In the genomic region with DNA sequence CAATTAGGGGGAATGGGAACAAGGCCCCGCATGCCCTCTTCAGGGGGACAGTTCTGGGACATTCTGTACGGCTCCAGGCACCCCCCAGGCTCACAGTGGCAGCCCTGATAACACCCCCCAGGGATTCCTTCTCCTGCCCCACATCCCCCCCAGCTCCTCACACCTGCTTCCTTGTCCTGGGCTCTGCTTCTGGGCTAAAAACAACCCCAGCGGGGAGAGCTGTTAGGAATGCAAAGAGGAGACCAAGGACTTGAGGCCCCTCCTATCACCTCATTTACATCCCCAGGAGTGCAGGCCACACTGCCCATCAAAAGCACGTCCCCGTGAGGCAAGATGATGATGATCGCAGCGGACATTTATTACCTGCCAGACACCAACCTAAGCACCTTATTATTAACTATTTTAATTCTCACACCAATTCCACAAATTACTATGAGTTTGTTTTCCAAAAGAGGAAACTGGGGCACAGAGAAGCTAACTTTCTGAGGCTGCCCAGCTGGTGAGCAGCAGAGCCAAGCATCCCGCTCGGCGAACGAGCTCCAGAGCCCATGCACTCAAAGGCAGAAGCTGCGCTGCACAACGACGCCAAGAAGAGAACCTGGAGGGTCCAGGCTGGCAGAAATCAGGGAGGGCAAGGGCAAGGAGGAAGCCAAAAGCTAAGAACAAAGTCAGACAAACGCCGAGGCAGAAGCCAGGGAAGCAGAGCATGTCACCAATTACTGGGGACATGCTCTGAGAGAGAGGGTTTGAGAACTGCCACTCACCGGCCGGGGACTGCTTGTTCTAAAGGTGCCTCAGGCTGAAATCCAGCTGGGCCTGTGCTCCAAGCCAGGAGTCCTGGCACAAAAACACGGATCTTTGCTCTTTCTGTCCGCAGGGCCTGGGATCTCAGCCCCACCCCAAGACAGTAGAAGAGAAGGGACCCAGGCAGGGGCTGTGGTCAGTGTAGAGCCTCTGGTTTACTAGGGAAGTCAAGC, we compare ENCODE assay signal across 1 cellular context.
TF ChIP-seq lines count a peak whose summit lies in the region.

No MANE protein-coding gene starts in this region.

TF ChIP-seq in GM23338, 12 proteins besides CTCF, POLR2A, EP300 and RAD21:
- TF ChIP-seq, protein P1, sequence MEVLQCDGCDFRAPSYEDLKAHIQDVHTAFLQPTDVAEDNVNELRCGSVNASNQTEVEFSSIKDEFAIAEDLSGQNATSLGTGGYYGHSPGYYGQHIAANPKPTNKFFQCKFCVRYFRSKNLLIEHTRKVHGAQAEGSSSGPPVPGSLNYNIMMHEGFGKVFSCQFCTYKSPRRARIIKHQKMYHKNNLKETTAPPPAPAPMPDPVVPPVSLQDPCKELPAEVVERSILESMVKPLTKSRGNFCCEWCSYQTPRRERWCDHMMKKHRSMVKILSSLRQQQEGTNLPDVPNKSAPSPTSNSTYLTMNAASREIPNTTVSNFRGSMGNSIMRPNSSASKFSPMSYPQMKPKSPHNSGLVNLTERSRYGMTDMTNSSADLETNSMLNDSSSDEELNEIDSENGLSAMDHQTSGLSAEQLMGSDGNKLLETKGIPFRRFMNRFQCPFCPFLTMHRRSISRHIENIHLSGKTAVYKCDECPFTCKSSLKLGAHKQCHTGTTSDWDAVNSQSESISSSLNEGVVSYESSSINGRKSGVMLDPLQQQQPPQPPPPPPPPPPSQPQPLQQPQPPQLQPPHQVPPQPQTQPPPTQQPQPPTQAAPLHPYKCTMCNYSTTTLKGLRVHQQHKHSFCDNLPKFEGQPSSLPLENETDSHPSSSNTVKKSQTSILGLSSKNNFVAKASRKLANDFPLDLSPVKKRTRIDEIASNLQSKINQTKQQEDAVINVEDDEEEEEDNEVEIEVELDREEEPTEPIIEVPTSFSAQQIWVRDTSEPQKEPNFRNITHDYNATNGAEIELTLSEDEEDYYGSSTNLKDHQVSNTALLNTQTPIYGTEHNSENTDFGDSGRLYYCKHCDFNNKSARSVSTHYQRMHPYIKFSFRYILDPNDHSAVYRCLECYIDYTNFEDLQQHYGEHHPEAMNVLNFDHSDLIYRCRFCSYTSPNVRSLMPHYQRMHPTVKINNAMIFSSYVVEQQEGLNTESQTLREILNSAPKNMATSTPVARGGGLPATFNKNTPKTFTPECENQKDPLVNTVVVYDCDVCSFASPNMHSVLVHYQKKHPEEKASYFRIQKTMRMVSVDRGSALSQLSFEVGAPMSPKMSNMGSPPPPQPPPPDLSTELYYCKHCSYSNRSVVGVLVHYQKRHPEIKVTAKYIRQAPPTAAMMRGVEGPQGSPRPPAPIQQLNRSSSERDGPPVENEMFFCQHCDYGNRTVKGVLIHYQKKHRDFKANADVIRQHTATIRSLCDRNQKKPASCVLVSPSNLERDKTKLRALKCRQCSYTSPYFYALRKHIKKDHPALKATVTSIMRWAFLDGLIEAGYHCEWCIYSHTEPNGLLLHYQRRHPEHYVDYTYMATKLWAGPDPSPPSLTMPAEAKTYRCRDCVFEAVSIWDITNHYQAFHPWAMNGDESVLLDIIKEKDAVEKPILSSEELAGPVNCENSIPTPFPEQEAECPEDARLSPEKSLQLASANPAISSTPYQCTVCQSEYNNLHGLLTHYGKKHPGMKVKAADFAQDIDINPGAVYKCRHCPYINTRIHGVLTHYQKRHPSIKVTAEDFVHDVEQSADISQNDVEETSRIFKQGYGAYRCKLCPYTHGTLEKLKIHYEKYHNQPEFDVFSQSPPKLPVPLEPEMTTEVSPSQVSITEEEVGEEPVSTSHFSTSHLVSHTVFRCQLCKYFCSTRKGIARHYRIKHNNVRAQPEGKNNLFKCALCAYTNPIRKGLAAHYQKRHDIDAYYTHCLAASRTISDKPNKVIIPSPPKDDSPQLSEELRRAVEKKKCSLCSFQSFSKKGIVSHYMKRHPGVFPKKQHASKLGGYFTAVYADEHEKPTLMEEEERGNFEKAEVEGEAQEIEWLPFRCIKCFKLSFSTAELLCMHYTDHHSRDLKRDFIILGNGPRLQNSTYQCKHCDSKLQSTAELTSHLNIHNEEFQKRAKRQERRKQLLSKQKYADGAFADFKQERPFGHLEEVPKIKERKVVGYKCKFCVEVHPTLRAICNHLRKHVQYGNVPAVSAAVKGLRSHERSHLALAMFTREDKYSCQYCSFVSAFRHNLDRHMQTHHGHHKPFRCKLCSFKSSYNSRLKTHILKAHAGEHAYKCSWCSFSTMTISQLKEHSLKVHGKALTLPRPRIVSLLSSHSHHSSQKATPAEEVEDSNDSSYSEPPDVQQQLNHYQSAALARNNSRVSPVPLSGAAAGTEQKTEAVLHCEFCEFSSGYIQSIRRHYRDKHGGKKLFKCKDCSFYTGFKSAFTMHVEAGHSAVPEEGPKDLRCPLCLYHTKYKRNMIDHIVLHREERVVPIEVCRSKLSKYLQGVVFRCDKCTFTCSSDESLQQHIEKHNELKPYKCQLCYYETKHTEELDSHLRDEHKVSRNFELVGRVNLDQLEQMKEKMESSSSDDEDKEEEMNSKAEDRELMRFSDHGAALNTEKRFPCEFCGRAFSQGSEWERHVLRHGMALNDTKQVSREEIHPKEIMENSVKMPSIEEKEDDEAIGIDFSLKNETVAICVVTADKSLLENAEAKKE (CRISPR knock-in tag; IDR thresholded peaks at IDR 0.05): 0 out of 2 replicates have a peak, but pooled peaks have one; percentile 10
- no peak for TF ChIP-seq STAT1 (IDR thresholded peaks at IDR 0.05; ENCODE audit: unreplicated experiment)
